14 cellular contexts compared by ENCODE assay signal in the genomic region with DNA sequence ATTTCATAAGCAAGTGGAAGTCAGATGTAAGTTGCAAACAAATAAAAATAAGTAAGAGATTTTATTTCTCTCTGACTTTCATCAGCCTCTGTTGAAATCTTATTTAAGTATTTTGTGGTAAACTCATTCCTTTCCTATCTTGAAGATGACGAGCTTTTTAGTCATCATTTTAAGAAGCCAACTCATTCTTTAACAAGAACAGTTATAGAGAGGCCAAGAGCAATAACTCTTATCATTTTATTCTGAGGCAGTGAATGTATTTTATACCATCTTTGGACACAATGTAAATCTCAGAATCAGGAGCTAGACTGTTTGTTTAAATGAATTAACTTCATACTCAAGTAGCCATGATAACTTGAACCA.
DNase-seq lines count a peak whose midpoint lies in the region; ATAC-seq and TF ChIP-seq lines count a peak whose summit lies in the region.
"Had no signal": no experiment of that assay in that cellular context is flagged by ENCODE, and none has a peak within 500 bp of the region (broad histone marks: within the 10 kb centered on the region; RNA-seq: fewer than 3 reads in every experiment).

No MANE protein-coding gene starts in this region.

- WGBS in hepatocyte (ENCODE audit: low lambda C conversion rate, missing lambda C conversion rate) = 81% methylated on average over 1 of the region's 1 CpG

- peak; percentile 12 to 95 for ATAC-seq in left cardiac atrium
- ATAC-seq in GM19035 (IDR thresholded peaks at IDR 0.05; ENCODE audit: unreplicated experiment) = no peak
- ATAC-seq in GM18868 (IDR thresholded peaks at IDR 0.05; ENCODE audit: unreplicated experiment) = no peak

- TF ChIP-seq POLR2A in vagina (IDR thresholded peaks at IDR 0.05) = no peak

- H3K27ac ChIP-seq in right atrium auricular region = peak overlapping the region in 1 of 2 donors; percentile 62
- H3K27ac ChIP-seq in hepatocyte = peak overlapping the region; percentile 18
- H3K27ac ChIP-seq in vagina = peak overlapping the region; percentile 50

- DNase-seq in left cardiac atrium (no peak), right atrium auricular region (ENCODE audit: low spot score) (no peak), amniotic stem cell (lab: John Stamatoyannopoulos, UW) (peak; percentile 57), hepatocyte (ENCODE audit: low spot score) (no peak), vagina (ENCODE audit: extremely low spot score in 2 of 2) (no peak), activated gamma-delta T cell (lab: John Stamatoyannopoulos, UW) (no peak)
- DNase-seq: ACHN; activated CD4-positive, alpha-beta T cell treated with anti-CD3 and anti-CD28 coated beads, Interleukin-2, amount 10 ng/mL, durations not matched to agents 7 days and 5 days; activated naive CD4-positive, alpha-beta T cell treated with anti-CD3 and anti-CD28 coated beads for 36 hours; islet precursor cell; NCI-H526 had no signal

- no peak overlapping the region for H2AFZ ChIP-seq in hepatocyte

- H3K9me3 ChIP-seq in right atrium auricular region = no peaks in the 10 kb centered on the region
- no peaks in the 10 kb centered on the region for H3K9me3 ChIP-seq in hepatocyte (ENCODE audit: low read depth)
- no peaks in the 10 kb centered on the region for H3K9me3 ChIP-seq in vagina
- H3K9me3 ChIP-seq: tibial nerve had no signal

- intact Hi-C loops in left cardiac atrium (cut with DNase I) (no loop called here), vagina (cut with DNase I) (no loop called here)

- no peaks in the 10 kb centered on the region for H3K27me3 ChIP-seq in right atrium auricular region
- no peaks in the 10 kb centered on the region for H3K27me3 ChIP-seq in hepatocyte
- H3K27me3 ChIP-seq in vagina = no peaks in the 10 kb centered on the region
- H3K27me3 ChIP-seq: tibial nerve had no signal

- no peaks in the 10 kb centered on the region for H3K36me3 ChIP-seq in right atrium auricular region
- H3K36me3 ChIP-seq in hepatocyte (replicated peaks; ENCODE audit: insufficient read depth, low read depth) = no peaks in the 10 kb centered on the region
- no peaks in the 10 kb centered on the region for H3K36me3 ChIP-seq in vagina
- H3K36me3 ChIP-seq: tibial nerve had no signal

- H3K4me1 ChIP-seq in right atrium auricular region (no peaks in the 10 kb centered on the region), hepatocyte (ENCODE audit: insufficient read depth) (no peaks in the 10 kb centered on the region), vagina (peaks cover 6% of the 10 kb centered on the region)
- H3K4me1 ChIP-seq: tibial nerve had no signal

- TF ChIP-seq CTCF in right atrium auricular region (IDR thresholded peaks at IDR 0.05) (no peak), hepatocyte (IDR thresholded peaks at IDR 0.05; ENCODE audit: poor library complexity) (no peak), vagina (IDR thresholded peaks at IDR 0.05) (no peak)

- H3K9me2 ChIP-seq in hepatocyte (replicated peaks; ENCODE audit: insufficient read depth) = no peaks in the 10 kb centered on the region

- H3K4me2 ChIP-seq in hepatocyte = no peak overlapping the region

- no peaks in the 10 kb centered on the region for H4K20me1 ChIP-seq in hepatocyte (ENCODE audit: insufficient read depth, poor library complexity, severe bottlenecking)

- H3K79me2 ChIP-seq in hepatocyte = no peaks in the 10 kb centered on the region

- H3K4me3 ChIP-seq in right atrium auricular region = no peak overlapping the region
- H3K4me3 ChIP-seq in hepatocyte = no peak overlapping the region
- no peak overlapping the region for H3K4me3 ChIP-seq in vagina
- H3K4me3 ChIP-seq: tibial nerve had no signal

Comparison
In these comparisons a context has a peak if more than half of its experiments do, and no peak if none do; other contexts are left out.
1. ATAC-seq: peak in left cardiac atrium (2 of 2); none in GM19035 (single experiment) and GM18868 (single experiment).